In the genomic region with DNA sequence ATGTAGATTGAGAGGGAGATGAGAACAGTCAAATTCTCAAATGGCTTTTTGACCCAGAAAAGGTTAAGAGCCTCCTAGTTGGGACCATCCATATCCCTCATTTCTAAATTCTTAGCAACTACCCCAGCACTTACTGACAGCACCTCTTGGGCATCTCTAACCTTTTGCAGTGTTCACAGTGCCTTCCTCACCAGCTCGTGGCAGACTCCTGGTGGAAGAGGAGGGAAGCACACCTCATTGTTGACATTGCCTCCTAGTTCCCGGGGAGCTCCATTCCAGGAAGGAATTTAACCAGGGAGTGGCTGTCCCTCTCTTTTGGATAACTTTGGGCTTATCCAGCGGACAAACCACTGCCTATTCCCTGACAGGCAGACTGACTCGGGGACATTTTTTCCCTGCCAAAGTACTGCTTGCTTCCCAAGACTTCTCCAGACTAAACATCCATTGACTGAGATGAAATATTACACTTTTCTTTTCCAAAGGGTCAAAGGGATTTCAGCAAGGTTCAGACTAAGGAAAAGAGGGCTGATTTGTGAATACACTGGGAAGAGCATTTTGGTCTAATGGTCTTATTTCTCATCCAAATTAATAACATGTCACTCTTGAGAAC, we compare ENCODE assay signal across 7 cellular contexts. TPM values are rescaled to one million over a fixed set of nuclear protein-coding genes. Genes with fewer than 3 reads are reported as not detected.
DNase-seq lines count a peak whose midpoint lies in the region; ATAC-seq and TF ChIP-seq lines count a peak whose summit lies in the region.

No MANE protein-coding gene starts in this region.

- H3K9ac ChIP-seq in OCI-LY3 (ENCODE audit: low read length) (no peak overlapping the region), parathyroid adenoma (no peak overlapping the region)

- H3K4me3 Mint-ChIP-seq in activated T-cell treated with anti-CD3 and anti-CD28 coated beads, Interleukin-2, amount 50 U/mL, for 72 hours: no peak overlapping the region

- peak; percentile 89 for TF ChIP-seq CTCF in GM12865 (IDR thresholded peaks at IDR 0.05; ENCODE audit: insufficient read depth, low read depth, low read length, missing control alignments)
- TF ChIP-seq CTCF in OCI-LY3 (IDR thresholded peaks at IDR 0.05; ENCODE audit: low read depth, low read length): peak; percentile 74
- TF ChIP-seq CTCF in fibroblast of villous mesenchyme (IDR thresholded peaks at IDR 0.05; ENCODE audit: insufficient read depth, low read depth, low read length): peak; percentile 99
- peak; percentile 88 for TF ChIP-seq CTCF in parathyroid adenoma (IDR thresholded peaks at IDR 0.05)

- H2AFZ ChIP-seq in OCI-LY3 (ENCODE audit: low read depth, low read length) (no peak overlapping the region), parathyroid adenoma (peak overlapping the region; percentile 7)

- H3K4me2 ChIP-seq in OCI-LY3 (ENCODE audit: low read length): no peak overlapping the region
- H3K4me2 ChIP-seq in parathyroid adenoma (ENCODE audit: low read length): no peak overlapping the region

- no peak overlapping the region for H3K4me3 ChIP-seq in GM12865 (ENCODE audit: low read depth, low read length)
- H3K4me3 ChIP-seq in OCI-LY3 (ENCODE audit: low read length): no peak overlapping the region
- no peak overlapping the region for H3K4me3 ChIP-seq in fibroblast of villous mesenchyme (ENCODE audit: low read depth, low read length)
- no peak overlapping the region for H3K4me3 ChIP-seq in parathyroid adenoma (ENCODE audit: low read depth, low read length)

- H3K27me3 Mint-ChIP-seq in activated T-cell treated with anti-CD3 and anti-CD28 coated beads, Interleukin-2, amount 50 U/mL, for 72 hours (ENCODE audit: low read depth): no peaks in the 10 kb centered on the region

- H3K79me2 ChIP-seq in OCI-LY3 (ENCODE audit: low read length): no peaks in the 10 kb centered on the region
- no peaks in the 10 kb centered on the region for H3K79me2 ChIP-seq in parathyroid adenoma

- no peaks in the 10 kb centered on the region for H4K20me1 ChIP-seq in OCI-LY3 (ENCODE audit: insufficient read depth, low read length)

- H3K4me1 ChIP-seq in OCI-LY3 (ENCODE audit: low read length) (peaks cover 7% of the 10 kb centered on the region; the same call in 1 of the 2 replicates), parathyroid adenoma (no peaks in the 10 kb centered on the region)

- H3K36me3 ChIP-seq in OCI-LY3 (replicated peaks; ENCODE audit: low read depth, low read length): no peaks in the 10 kb centered on the region
- H3K36me3 ChIP-seq in parathyroid adenoma (ENCODE audit: control insufficient read depth, insufficient read depth, low read length): no peaks in the 10 kb centered on the region

- H3K9me3 Mint-ChIP-seq in activated T-cell treated with anti-CD3 and anti-CD28 coated beads, Interleukin-2, amount 50 U/mL, for 72 hours: no peaks in the 10 kb centered on the region

- H3K27ac ChIP-seq in OCI-LY3 (ENCODE audit: low read length) (no peak overlapping the region), parathyroid adenoma (no peak overlapping the region)

- DNase-seq in GM12865 (ENCODE audit: low read depth): peak; percentile 72
- peak in 57 of 76 experiments; percentile 5 to 73 (median 35) for DNase-seq in HUDEP-2 (lab: John Stamatoyannopoulos, UW; ENCODE audit: unreplicated experiment in 76 of 76)
- peak; percentile 50 to 56 for DNase-seq in activated T-cell treated with anti-CD3 and anti-CD28 coated beads, Interleukin-2, amount 50 U/mL, for 72 hours
- peak; percentile 77 for DNase-seq in fibroblast of villous mesenchyme (ENCODE audit: low read depth)

- H3K27me3 ChIP-seq in OCI-LY3 (ENCODE audit: low read depth, low read length): peaks cover 11% of the 10 kb centered on the region
- H3K27me3 ChIP-seq in parathyroid adenoma (ENCODE audit: control insufficient read depth, insufficient read depth, low read length): no peaks in the 10 kb centered on the region

- no peaks in the 10 kb centered on the region for H3K36me3 Mint-ChIP-seq in activated T-cell treated with anti-CD3 and anti-CD28 coated beads, Interleukin-2, amount 50 U/mL, for 72 hours (ENCODE audit: insufficient read depth in 2 of 2)

- peak; percentile 68 to 73 for ATAC-seq in activated T-cell treated with anti-CD3 and anti-CD28 coated beads, Interleukin-2, amount 50 U/mL, for 72 hours (replicated peaks in 1 of 2)
- ATAC-seq in GM18520 (IDR thresholded peaks at IDR 0.05; ENCODE audit: unreplicated experiment): no peak

- H3K9me3 ChIP-seq in OCI-LY3 (ENCODE audit: insufficient read depth, low read length) (no peaks in the 10 kb centered on the region), parathyroid adenoma (ENCODE audit: control insufficient read depth, low read length) (no peaks in the 10 kb centered on the region)

- H3K27ac Mint-ChIP-seq in activated T-cell treated with anti-CD3 and anti-CD28 coated beads, Interleukin-2, amount 50 U/mL, for 72 hours: no peak overlapping the region

- H3K4me1 Mint-ChIP-seq in activated T-cell treated with anti-CD3 and anti-CD28 coated beads, Interleukin-2, amount 50 U/mL, for 72 hours (ENCODE audit: low read depth): peaks cover 4% of the 10 kb centered on the region

RNA-seq across cellular contexts. Expression of gene OR6J1, which starts 9.0 kb away (rescaled TPM):
- not detected for total RNA-seq in activated T-cell treated with anti-CD3 and anti-CD28 coated beads, Interleukin-2, amount 50 U/mL, for 72 hours
- total RNA-seq in fibroblast of villous mesenchyme: not detected in 2 replicates

RNA-seq across cellular contexts. Expression of gene ABHD4, which starts 55.0 kb away (rescaled TPM):
- total RNA-seq in activated T-cell treated with anti-CD3 and anti-CD28 coated beads, Interleukin-2, amount 50 U/mL, for 72 hours: 10 to 100 TPM; 18.8 to 21.9 TPM
- total RNA-seq in fibroblast of villous mesenchyme: 13.4 and 32.2 TPM in 2 replicates
